In genomic region chr2:121098556-121098955, GRCh38 we compare ENCODE assay signal across 17 cellular contexts.
DNase-seq lines count a peak whose midpoint lies in the region; ATAC-seq and TF ChIP-seq lines count a peak whose summit lies in the region.
"Had no signal": no experiment of that assay in that cellular context is flagged by ENCODE, and none has a peak within 500 bp of the region (broad histone marks: within the 10 kb centered on the region; RNA-seq: fewer than 3 reads in every experiment).

No MANE protein-coding gene starts in this region.

- no peak for TF ChIP-seq POLR2A in spleen (IDR thresholded peaks at IDR 0.05)

- ATAC-seq in left lung: no peak

- H3K27ac Mint-ChIP-seq in activated naive CD4-positive, alpha-beta T cell treated with anti-CD3 and anti-CD28 coated beads, Interleukin-2, amount 10 ng/mL, durations not matched to agents 7 days and 5 days: peak overlapping the region; percentile 52
- H3K27ac Mint-ChIP-seq: CD14-positive monocyte; CD4-positive, alpha-beta T cell; CD8-positive, alpha-beta memory T cell had no signal

- H3K27me3 Mint-ChIP-seq in activated naive CD4-positive, alpha-beta T cell treated with anti-CD3 and anti-CD28 coated beads, Interleukin-2, amount 10 ng/mL, durations not matched to agents 7 days and 5 days: peaks cover 19% of the 10 kb centered on the region

- no peaks in the 10 kb centered on the region for H3K4me1 ChIP-seq in spleen
- no peaks in the 10 kb centered on the region for H3K4me1 ChIP-seq in left lung
- H3K4me1 ChIP-seq in colonic mucosa: no peaks in the 10 kb centered on the region
- H3K4me1 ChIP-seq: BE2C had no signal

- no peaks in the 10 kb centered on the region for H3K9me3 Mint-ChIP-seq in activated naive CD4-positive, alpha-beta T cell treated with anti-CD3 and anti-CD28 coated beads, Interleukin-2, amount 10 ng/mL, durations not matched to agents 7 days and 5 days
- H3K9me3 Mint-ChIP-seq: CD14-positive monocyte; CD4-positive, alpha-beta T cell; CD8-positive, alpha-beta memory T cell had no signal

- intact Hi-C loops in spleen (cut with DNase I; ENCODE audit: low total_unique reads) (loop anchor here (10.0 kb wide), 1 partner anchor 226 kb away; no protein-coding TSS in a partner anchor), left lung (cut with DNase I) (no loop called here), colonic mucosa (cut with DNase I) (loop anchor here (5.0 kb wide), 1 partner anchor 259 kb away; no protein-coding TSS in a partner anchor)

- H3K36me3 Mint-ChIP-seq in activated naive CD4-positive, alpha-beta T cell treated with anti-CD3 and anti-CD28 coated beads, Interleukin-2, amount 10 ng/mL, durations not matched to agents 7 days and 5 days: no peaks in the 10 kb centered on the region
- H3K36me3 Mint-ChIP-seq: CD14-positive monocyte; CD8-positive, alpha-beta memory T cell had no signal

- no peak overlapping the region for H3K4me3 ChIP-seq in spleen
- H3K4me3 ChIP-seq in left lung: no peak overlapping the region
- no peak overlapping the region for H3K4me3 ChIP-seq in colonic mucosa
- H3K4me3 ChIP-seq: BLaER1 treated with 17β-estradiol and CSF1 and Interleukin-3, amounts not matched to agents 10 nM and 100 nM had no signal

- no peak overlapping the region for H3K9ac ChIP-seq in colonic mucosa (ENCODE audit: low read depth in 2 of 2, low read length in 2 of 2)
- H3K9ac ChIP-seq: BLaER1 treated with 17β-estradiol and CSF1 and Interleukin-3, amounts not matched to agents 10 nM and 100 nM had no signal

- no peaks in the 10 kb centered on the region for H3K9me3 ChIP-seq in spleen
- H3K9me3 ChIP-seq in left lung: no peaks in the 10 kb centered on the region
- H3K9me3 ChIP-seq in colonic mucosa: no peaks in the 10 kb centered on the region
- H3K9me3 ChIP-seq: BE2C; BLaER1 treated with 17β-estradiol and CSF1 and Interleukin-3, amounts not matched to agents 10 nM and 100 nM had no signal

- H3K4me3 Mint-ChIP-seq in activated naive CD4-positive, alpha-beta T cell treated with anti-CD3 and anti-CD28 coated beads, Interleukin-2, amount 10 ng/mL, durations not matched to agents 7 days and 5 days: no peak overlapping the region
- H3K4me3 Mint-ChIP-seq: CD14-positive monocyte; CD4-positive, alpha-beta T cell; CD8-positive, alpha-beta memory T cell had no signal

- no peaks in the 10 kb centered on the region for H3K4me1 Mint-ChIP-seq in activated naive CD4-positive, alpha-beta T cell treated with anti-CD3 and anti-CD28 coated beads, Interleukin-2, amount 10 ng/mL, durations not matched to agents 7 days and 5 days
- H3K4me1 Mint-ChIP-seq: CD14-positive monocyte; CD8-positive, alpha-beta memory T cell had no signal

- no peak for DNase-seq in activated naive CD4-positive, alpha-beta T cell treated with anti-CD3 and anti-CD28 coated beads, Interleukin-2, amount 10 ng/mL, durations not matched to agents 7 days and 5 days
- DNase-seq in activated naive CD4-positive, alpha-beta T cell (lab: John Stamatoyannopoulos, UW): no peak
- DNase-seq in spleen (peak; percentile 57), DMS53 (lab: John Stamatoyannopoulos, UW) (no peak), left lung (no peak), colonic mucosa (no peak)
- DNase-seq: AML-193; BE2C; CD4-positive, alpha-beta T cell; CD8-positive, alpha-beta memory T cell; DMS 273 treated with DMSO at 0.1 percent for 48 hours; GF-D8; GOT3 had no signal

- no peak for TF ChIP-seq CTCF in spleen (IDR thresholded peaks at IDR 0.05 in 8 of 11, conservative IDR thresholded peaks at IDR 0.05 in 3 of 11)
- TF ChIP-seq CTCF in left lung (IDR thresholded peaks at IDR 0.05): no peak
- TF ChIP-seq CTCF in colonic mucosa (IDR thresholded peaks at IDR 0.05): no peak

- H3K27ac ChIP-seq in cingulate gyrus (ENCODE audit: low read depth, low read length): peak overlapping the region; percentile 77
- H3K27ac ChIP-seq in spleen: no peak overlapping the region
- H3K27ac ChIP-seq in left lung: no peak overlapping the region
- H3K27ac ChIP-seq in colonic mucosa: no peak overlapping the region
- H3K27ac ChIP-seq: 22Rv1; BLaER1 treated with 17β-estradiol and CSF1 and Interleukin-3, amounts not matched to agents 10 nM and 100 nM had no signal

- H3K36me3 ChIP-seq in spleen: no peaks in the 10 kb centered on the region
- H3K36me3 ChIP-seq in left lung: no peaks in the 10 kb centered on the region
- H3K36me3 ChIP-seq in colonic mucosa: no peaks in the 10 kb centered on the region
- H3K36me3 ChIP-seq: BE2C; BLaER1 treated with 17β-estradiol and CSF1 and Interleukin-3, amounts not matched to agents 10 nM and 100 nM had no signal

- WGBS in spleen, 5 donors: 84 to 98% (median 86%) methylated on average over 6 to 7 of the region's 7 CpGs

- CTCF ChIA-PET in activated naive CD4-positive, alpha-beta T cell treated with anti-CD3 and anti-CD28 coated beads, Interleukin-2, amount 10 ng/mL, durations not matched to agents 7 days and 5 days (lab: Charles Lee): interaction anchor here (1.2 to 8.1 kb wide), 3 partner anchors 13 to 21 kb away, joined by 3 to 38 read pairs (median 3); no protein-coding TSS in a partner anchor

- peaks cover 0 to 43% (median 0%) of the 10 kb centered on the region in 7 donors for H3K27me3 ChIP-seq in spleen (replicated peaks in 1 of 7)
- peaks cover 0 to 33% of the 10 kb centered on the region in 2 donors for H3K27me3 ChIP-seq in left lung
- no peaks in the 10 kb centered on the region for H3K27me3 ChIP-seq in colonic mucosa
- H3K27me3 ChIP-seq: BE2C; BLaER1 treated with 17β-estradiol and CSF1 and Interleukin-3, amounts not matched to agents 10 nM and 100 nM had no signal

Comparison
In these comparisons a context has a peak if more than half of its experiments do, and no peak if none do; other contexts are left out.
1. intact Hi-C loops: an anchor here in spleen (10.0 kb wide) and colonic mucosa (5.0 kb wide); none called in left lung.